Comparison of ENCODE assay signal across 27 cellular contexts in the genomic region with DNA sequence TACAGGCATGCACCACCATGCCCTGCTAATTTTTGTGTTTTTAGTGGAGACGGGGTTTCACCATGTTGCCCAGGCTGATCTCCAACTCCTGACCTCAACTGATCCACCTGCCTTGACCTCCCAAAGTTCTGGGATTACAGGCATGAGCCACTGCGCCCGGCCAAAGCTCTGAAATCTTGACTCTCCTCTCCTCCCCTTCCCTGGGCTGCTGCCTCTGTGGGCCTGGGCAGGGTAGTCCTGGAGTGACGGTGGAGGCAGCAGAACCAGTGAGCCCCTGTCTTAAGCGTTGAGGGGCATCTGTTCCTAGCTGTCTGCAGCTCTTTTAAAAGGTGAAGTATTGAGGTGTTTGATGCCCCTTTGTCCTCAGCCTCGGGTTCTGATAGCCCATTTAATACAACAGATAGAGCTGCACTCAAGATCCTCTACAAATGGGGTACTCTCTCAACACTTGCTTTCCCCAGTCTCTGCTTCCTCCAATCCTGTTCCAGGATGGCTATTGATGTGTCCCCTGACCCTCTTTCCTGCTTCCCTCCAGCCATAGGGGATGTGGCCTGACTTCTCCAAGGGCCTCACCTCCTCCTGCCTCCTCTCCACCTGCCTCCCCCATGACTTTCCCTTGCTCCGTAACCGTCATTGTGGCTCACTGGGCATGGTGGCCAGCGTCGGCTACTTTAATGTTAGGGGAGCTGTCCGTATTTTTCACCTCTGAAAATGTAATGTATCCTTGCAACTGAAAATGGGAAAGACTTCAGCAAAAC.
"Had no signal": no experiment of that assay in that cellular context is flagged by ENCODE, and none has a peak within 500 bp of the region (broad histone marks: within the 10 kb centered on the region; RNA-seq: fewer than 3 reads in every experiment).

No MANE protein-coding gene starts in this region.

- H3K27ac Mint-ChIP-seq: activated CD4-positive, alpha-beta memory T cell treated with anti-CD3 and anti-CD28 coated beads for 36 hours; activated CD4-positive, alpha-beta T cell treated with anti-CD3 and anti-CD28 coated beads for 36 hours; activated CD4-positive, alpha-beta T cell treated with anti-CD3 and anti-CD28 coated beads, Interleukin-2, amount 10 ng/mL, durations not matched to agents 24 days and 14 days; activated CD8-positive, alpha-beta memory T cell treated with anti-CD3 and anti-CD28 coated beads, Interleukin-2, amount 10 ng/mL, durations not matched to agents 7 days and 5 days; activated CD8-positive, alpha-beta T cell treated with anti-CD3 and anti-CD28 coated beads, Interleukin-2, amount 10 ng/mL, durations not matched to agents 7 days and 5 days; activated naive CD4-positive, alpha-beta T cell treated with anti-CD3 and anti-CD28 coated beads, Interleukin-2, amount 10 ng/mL, durations not matched to agents 7 days and 5 days; activated naive CD4-positive, alpha-beta T cell treated with anti-CD3 and anti-CD28 coated beads, Interleukin-2, amount 50 U/mL, for 72 hours; activated naive CD8-positive, alpha-beta T cell treated with anti-CD3 and anti-CD28 coated beads, Interleukin-2, amount 10 ng/mL, durations not matched to agents 7 days and 5 days; activated T-helper 1 cell treated with anti-CD3 and anti-CD28 coated beads, Interleukin-12 subunit alpha, Interleukin-12 subunit beta, Interleukin-2, Interleukin-4 antibody, amounts not matched to agents 30 ng/mL and 10 ng/mL and 1 ng/mL, durations not matched to agents 14 hours and 24 hours and 36 hours; activated T-helper 2 cell treated with anti-CD3 and anti-CD28 coated beads, Interferon-gamma antibody, Interleukin-2, Interleukin-4, amounts not matched to agents 10 μg/mL and 5 μg/mL and 100 μg/mL, durations not matched to agents 14 hours and 24 hours and 36 hours; brain had no signal

- H3K4me3 Mint-ChIP-seq: activated CD4-positive, alpha-beta memory T cell treated with anti-CD3 and anti-CD28 coated beads for 36 hours; activated CD4-positive, alpha-beta T cell treated with anti-CD3 and anti-CD28 coated beads for 36 hours; activated CD4-positive, alpha-beta T cell treated with anti-CD3 and anti-CD28 coated beads, Interleukin-2, amount 10 ng/mL, durations not matched to agents 24 days and 14 days; activated CD8-positive, alpha-beta memory T cell treated with anti-CD3 and anti-CD28 coated beads, Interleukin-2, amount 10 ng/mL, durations not matched to agents 7 days and 5 days; activated CD8-positive, alpha-beta T cell treated with anti-CD3 and anti-CD28 coated beads, Interleukin-2, amount 10 ng/mL, durations not matched to agents 7 days and 5 days; activated naive CD4-positive, alpha-beta T cell treated with anti-CD3 and anti-CD28 coated beads, Interleukin-2, amount 10 ng/mL, durations not matched to agents 7 days and 5 days; activated naive CD8-positive, alpha-beta T cell treated with anti-CD3 and anti-CD28 coated beads, Interleukin-2, amount 10 ng/mL, durations not matched to agents 7 days and 5 days; activated T-helper 1 cell treated with anti-CD3 and anti-CD28 coated beads, Interleukin-12 subunit alpha, Interleukin-12 subunit beta, Interleukin-2, Interleukin-4 antibody, amounts not matched to agents 30 ng/mL and 10 ng/mL and 1 ng/mL, durations not matched to agents 14 hours and 24 hours and 36 hours; brain had no signal

- H3K9me3 ChIP-seq: ascending aorta, breast epithelium, colonic mucosa had no signal

- H3K36me3 Mint-ChIP-seq: activated CD4-positive, alpha-beta memory T cell treated with anti-CD3 and anti-CD28 coated beads for 36 hours; activated CD8-positive, alpha-beta memory T cell treated with anti-CD3 and anti-CD28 coated beads, Interleukin-2, amount 10 ng/mL, durations not matched to agents 7 days and 5 days; activated naive CD4-positive, alpha-beta T cell treated with anti-CD3 and anti-CD28 coated beads, Interleukin-2, amount 10 ng/mL, durations not matched to agents 7 days and 5 days; activated naive CD4-positive, alpha-beta T cell treated with anti-CD3 and anti-CD28 coated beads, Interleukin-2, amount 50 U/mL, for 72 hours; activated naive CD8-positive, alpha-beta T cell treated with anti-CD3 and anti-CD28 coated beads, Interleukin-2, amount 10 ng/mL, durations not matched to agents 7 days and 5 days; brain had no signal

- H3K27ac ChIP-seq: ascending aorta, breast epithelium, cardiac muscle cell, colonic mucosa had no signal

- H3K4me3 ChIP-seq: ascending aorta, breast epithelium, cardiac muscle cell, colonic mucosa had no signal

- H3K27me3 ChIP-seq: ascending aorta, colonic mucosa had no signal

- H3K9me3 Mint-ChIP-seq: activated CD4-positive, alpha-beta memory T cell treated with anti-CD3 and anti-CD28 coated beads for 36 hours; activated CD4-positive, alpha-beta T cell treated with anti-CD3 and anti-CD28 coated beads, Interleukin-2, amount 10 ng/mL, durations not matched to agents 24 days and 14 days; activated naive CD4-positive, alpha-beta T cell treated with anti-CD3 and anti-CD28 coated beads, Interleukin-2, amount 50 U/mL, for 72 hours; activated naive CD8-positive, alpha-beta T cell treated with anti-CD3 and anti-CD28 coated beads, Interleukin-2, amount 10 ng/mL, durations not matched to agents 7 days and 5 days; activated T-helper 1 cell treated with anti-CD3 and anti-CD28 coated beads, Interleukin-12 subunit alpha, Interleukin-12 subunit beta, Interleukin-2, Interleukin-4 antibody, amounts not matched to agents 30 ng/mL and 10 ng/mL and 1 ng/mL, durations not matched to agents 14 hours and 24 hours and 36 hours; activated T-helper 2 cell treated with anti-CD3 and anti-CD28 coated beads, Interferon-gamma antibody, Interleukin-2, Interleukin-4, amounts not matched to agents 10 μg/mL and 5 μg/mL and 100 μg/mL, durations not matched to agents 14 hours and 24 hours and 36 hours had no signal

- H3K36me3 ChIP-seq: ascending aorta, breast epithelium, cardiac muscle cell, colonic mucosa had no signal

- H3K4me1 Mint-ChIP-seq: activated CD4-positive, alpha-beta T cell treated with anti-CD3 and anti-CD28 coated beads for 36 hours; activated CD4-positive, alpha-beta T cell treated with anti-CD3 and anti-CD28 coated beads, Interleukin-2, amount 10 ng/mL, durations not matched to agents 24 days and 14 days; activated CD8-positive, alpha-beta memory T cell treated with anti-CD3 and anti-CD28 coated beads, Interleukin-2, amount 10 ng/mL, durations not matched to agents 7 days and 5 days; activated naive CD4-positive, alpha-beta T cell treated with anti-CD3 and anti-CD28 coated beads, Interleukin-2, amount 10 ng/mL, durations not matched to agents 7 days and 5 days; activated naive CD8-positive, alpha-beta T cell treated with anti-CD3 and anti-CD28 coated beads, Interleukin-2, amount 10 ng/mL, durations not matched to agents 7 days and 5 days; brain had no signal

- H3K27me3 Mint-ChIP-seq: activated CD4-positive, alpha-beta T cell treated with anti-CD3 and anti-CD28 coated beads, Interleukin-2, amount 10 ng/mL, durations not matched to agents 24 days and 14 days; activated CD8-positive, alpha-beta memory T cell treated with anti-CD3 and anti-CD28 coated beads, Interleukin-2, amount 10 ng/mL, durations not matched to agents 7 days and 5 days; activated naive CD4-positive, alpha-beta T cell treated with anti-CD3 and anti-CD28 coated beads, Interleukin-2, amount 10 ng/mL, durations not matched to agents 7 days and 5 days had no signal

- DNase-seq: activated CD4-positive, alpha-beta memory T cell treated with anti-CD3 and anti-CD28 coated beads for 36 hours; activated CD4-positive, alpha-beta T cell treated with anti-CD3 and anti-CD28 coated beads for 36 hours; activated CD4-positive, alpha-beta T cell treated with anti-CD3 and anti-CD28 coated beads, Interleukin-2, amount 10 ng/mL, durations not matched to agents 24 days and 14 days; activated CD4-positive, CD25-positive, alpha-beta regulatory T cell; activated CD4-positive, CD25-positive, alpha-beta regulatory T cell treated with anti-CD3 and anti-CD28 coated beads, Interleukin-2, amount 50 U/mL, for 72 hours; activated CD8-positive, alpha-beta memory T cell treated with anti-CD3 and anti-CD28 coated beads, Interleukin-2, amount 10 ng/mL, durations not matched to agents 7 days and 5 days; activated CD8-positive, alpha-beta memory T cell treated with anti-CD3 and anti-CD28 coated beads, Interleukin-2, amount 50 U/mL, for 4 hours; activated CD8-positive, alpha-beta T cell treated with anti-CD3 and anti-CD28 coated beads, Interleukin-2, amount 10 ng/mL, durations not matched to agents 7 days and 5 days; activated effector memory CD4-positive, alpha-beta T cell treated with anti-CD3 and anti-CD28 coated beads, Interleukin-2, amount 50 U/mL, for 16 hours; activated naive CD4-positive, alpha-beta T cell treated with anti-CD3 and anti-CD28 coated beads, Interleukin-2, amount 10 ng/mL, durations not matched to agents 7 days and 5 days; activated naive CD8-positive, alpha-beta T cell treated with anti-CD3 and anti-CD28 coated beads, Interleukin-2, amount 10 ng/mL, durations not matched to agents 7 days and 5 days; activated T-cell treated with anti-CD3 and anti-CD28 coated beads, Interleukin-2, amount 50 U/mL, for 1 hour; activated T-cell treated with anti-CD3 and anti-CD28 coated beads, Interleukin-2, amount 50 U/mL, for 48 hours; central memory CD4-positive, alpha-beta T cell; cerebellar nuclear complex; colonic mucosa; effector CD8-positive, alpha-beta T cell; foreskin melanocyte; T-helper 2 cell had no signal

- ATAC-seq: activated CD4-positive, alpha-beta T cell treated with anti-CD3 and anti-CD28 coated beads for 36 hours; activated CD8-positive, alpha-beta memory T cell treated with anti-CD3 and anti-CD28 coated beads, Interleukin-2, amount 10 ng/mL, durations not matched to agents 7 days and 5 days; activated CD8-positive, alpha-beta T cell treated with anti-CD3 and anti-CD28 coated beads, Interleukin-2, amount 10 ng/mL, durations not matched to agents 7 days and 5 days; activated naive CD4-positive, alpha-beta T cell treated with anti-CD3 and anti-CD28 coated beads, Interleukin-2, amount 50 U/mL, for 72 hours; esophagus mucosa had no signal

- H3K4me1 ChIP-seq: ascending aorta, breast epithelium, colonic mucosa had no signal
